In genomic region chr3:67516496-67516895, GRCh38 we compare ENCODE assay signal across 20 cellular contexts.
DNase-seq lines count a peak whose midpoint lies in the region; ATAC-seq and TF ChIP-seq lines count a peak whose summit lies in the region.
"Had no signal": no experiment of that assay in that cellular context is flagged by ENCODE, and none has a peak within 500 bp of the region (broad histone marks: within the 10 kb centered on the region; RNA-seq: fewer than 3 reads in every experiment).

No MANE protein-coding gene starts in this region.

- H3K4me1 ChIP-seq in left ventricle myocardium inferior (peaks cover 5% of the 10 kb centered on the region), mucosa of descending colon (ENCODE audit: low read depth) (no peaks in the 10 kb centered on the region), A673 (ENCODE audit: insufficient read depth, low read length, poor library complexity, severe bottlenecking) (no peaks in the 10 kb centered on the region)

- H3K4me1 Mint-ChIP-seq in natural killer cell: no peaks in the 10 kb centered on the region
- H3K4me1 Mint-ChIP-seq: CD14-positive monocyte had no signal

- DNase-seq in left ventricle myocardium superior: no peak
- no peak for DNase-seq in left ventricle myocardium inferior
- DNase-seq in mucosa of descending colon: peak in 1 of 3 donors; percentile 6
- DNase-seq in natural killer cell: no peak
- no peak for DNase-seq in kidney glomerular epithelial cell (lab: John Stamatoyannopoulos, UW)
- no peak for DNase-seq in activated CD4-positive, alpha-beta T cell treated with anti-CD3 and anti-CD28 coated beads, Interleukin-2, amount 50 U/mL, for 1 hour
- no peak for DNase-seq in A673 (ENCODE audit: low spot score)
- DNase-seq: DMS53, EL, Kasumi-1, NCI-H1092, NCI-H1436, NCI-H2029 treated with DMSO at 0.1 percent for 48 hours, NCI-H226, NCI-H524, RPMI8226, SHP77 had no signal

- H3K27me3 ChIP-seq in left ventricle myocardium inferior (ENCODE audit: low read depth) (no peaks in the 10 kb centered on the region), A673 (replicated peaks; ENCODE audit: insufficient read depth, low read depth, low read length, poor library complexity) (no peaks in the 10 kb centered on the region)

- no peak overlapping the region for H3K27ac ChIP-seq in left ventricle myocardium inferior (replicated peaks)
- peak overlapping the region; percentile 67 for H3K27ac ChIP-seq in VCaP
- no peak overlapping the region for H3K27ac ChIP-seq in A673 (ENCODE audit: low read depth, low read length, poor library complexity, severe bottlenecking)

- BruUV-seq in A673 (replicated peaks; lab: Mats Ljungman, UMichigan): no TSS peak

- H3K9me3 Mint-ChIP-seq in natural killer cell: no peaks in the 10 kb centered on the region

- TF ChIP-seq CTCF in left ventricle myocardium inferior (IDR thresholded peaks at IDR 0.05; ENCODE audit: borderline replicate concordance) (no peak), VCaP (conservative IDR thresholded peaks at IDR 0.05) (no peak), mucosa of descending colon (IDR thresholded peaks at IDR 0.05) (no peak), natural killer cell (IDR thresholded peaks at IDR 0.05) (no peak), A673 (conservative IDR thresholded peaks at IDR 0.05; ENCODE audit: low read depth, low read length) (no peak)

- H3K27me3 Mint-ChIP-seq in natural killer cell (ENCODE audit: low read depth in 2 of 2): no peaks in the 10 kb centered on the region
- H3K27me3 Mint-ChIP-seq: B cell had no signal

- no peak overlapping the region for H3K27ac Mint-ChIP-seq in natural killer cell
- H3K27ac Mint-ChIP-seq: B cell had no signal

- H3K4me3 Mint-ChIP-seq in natural killer cell: no peak overlapping the region
- H3K4me3 Mint-ChIP-seq: B cell, CD14-positive monocyte had no signal

- H3K36me3 Mint-ChIP-seq in natural killer cell: no peaks in the 10 kb centered on the region

- H3K9me3 ChIP-seq in left ventricle myocardium inferior (replicated peaks) (no peaks in the 10 kb centered on the region), mucosa of descending colon (no peaks in the 10 kb centered on the region), A673 (ENCODE audit: low read depth, low read length, poor library complexity, severe bottlenecking) (no peaks in the 10 kb centered on the region)

- H3K36me3 ChIP-seq in left ventricle myocardium inferior (peaks cover 52% of the 10 kb centered on the region), mucosa of descending colon (ENCODE audit: low read depth) (no peaks in the 10 kb centered on the region), A673 (ENCODE audit: insufficient read depth, low read length, poor library complexity, severe bottlenecking) (no peaks in the 10 kb centered on the region)

- H3K4me3 ChIP-seq in left ventricle myocardium inferior (no peak overlapping the region), mucosa of descending colon (no peak overlapping the region), A673 (ENCODE audit: low read depth, low read length, poor library complexity, severe bottlenecking) (no peak overlapping the region)

- POLR2A ChIA-PET in A673 (lab: Charles Lee; ENCODE audit: low non-redundant PET): no interaction called here

- CTCF ChIA-PET in A673 (lab: Charles Lee): no interaction called here

- ATAC-seq in left ventricle myocardium superior (peak; percentile 28), mucosa of descending colon (peak; percentile 46), natural killer cell (no peak)

- intact Hi-C loops in left ventricle myocardium superior (cut with micrococcal nuclease) (no loop called here), left ventricle myocardium inferior (cut with micrococcal nuclease) (no loop called here), mucosa of descending colon (cut with DNase I, micrococcal nuclease) (no loop called here), natural killer cell (cut with micrococcal nuclease) (no loop called here), A673 (cut with micrococcal nuclease; ENCODE audit: unreplicated experiment) (no loop called here)

Comparison
In these comparisons a context has a peak if more than half of its experiments do, and no peak if none do; other contexts are left out.
1. ATAC-seq: peak in left ventricle myocardium superior (single experiment) and mucosa of descending colon (single experiment); none in natural killer cell (0 of 3).